Comparison of ENCODE assay signal across 7 cellular contexts in the genomic region with DNA sequence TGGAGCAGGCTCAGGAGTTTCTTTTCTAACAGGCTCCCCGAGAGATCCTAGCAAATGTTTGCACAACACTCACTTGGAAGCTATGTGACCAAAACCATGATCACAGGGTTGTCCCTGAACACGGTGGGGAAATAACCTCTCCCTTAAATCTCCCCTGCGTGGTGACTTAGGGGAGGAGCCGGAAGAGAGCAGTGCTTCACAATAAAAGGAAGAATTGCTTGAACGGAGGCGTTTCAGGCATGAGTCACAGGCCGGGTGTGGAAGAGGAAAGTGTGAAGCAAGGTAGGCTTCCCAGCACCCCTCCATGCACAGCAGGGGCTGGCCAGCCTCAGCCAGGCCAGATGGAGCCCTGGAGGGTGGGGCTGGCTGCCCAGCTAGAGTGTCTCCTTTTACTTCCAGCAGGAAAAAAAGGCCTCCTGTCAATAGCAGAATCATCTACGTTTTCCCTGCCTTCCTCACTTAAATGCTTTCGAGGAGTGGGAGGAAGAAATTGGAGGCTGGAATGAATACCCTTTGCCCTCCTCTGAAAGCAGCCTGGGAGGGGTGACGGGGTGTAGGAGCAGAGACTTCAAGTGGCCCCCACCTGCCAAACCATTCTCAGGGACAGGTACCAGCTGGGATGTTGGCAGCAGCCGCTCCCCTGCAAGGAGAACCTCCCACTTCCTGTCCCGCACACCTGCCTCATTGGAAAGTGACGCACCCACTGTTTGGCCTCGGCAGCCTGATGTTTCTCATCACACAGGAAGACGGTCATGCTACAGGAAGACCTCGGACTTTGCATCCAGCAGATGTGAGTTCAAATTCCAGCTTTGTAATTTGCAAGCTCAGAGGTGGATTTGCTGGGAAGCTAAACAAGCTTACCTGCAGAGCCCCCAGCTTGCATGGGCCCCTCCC. TPM values are rescaled to one million over a fixed set of nuclear protein-coding genes. Genes with fewer than 3 reads are reported as not detected.
A peak's percentile ranks its signal among the peaks of the same experiment; 100 is the strongest.
DNase-seq lines count a peak whose midpoint lies in the region; ATAC-seq and TF ChIP-seq lines count a peak whose summit lies in the region.

No MANE protein-coding gene starts in this region.

- peak; percentile 84 for ATAC-seq in GM18907 (IDR thresholded peaks at IDR 0.05; ENCODE audit: unreplicated experiment)
- ATAC-seq in HG03139 (IDR thresholded peaks at IDR 0.05; ENCODE audit: unreplicated experiment): peak; percentile 69

- no peaks in the 10 kb centered on the region for H3K9me3 ChIP-seq in mucosa of stomach (ENCODE audit: control insufficient read depth, low read length)

- H3K4me1 ChIP-seq in mucosa of stomach (ENCODE audit: control insufficient read depth, insufficient read depth, low read length): peaks cover 19% of the 10 kb centered on the region

- H3K36me3 ChIP-seq in mucosa of stomach (ENCODE audit: control insufficient read depth, insufficient read depth, low read length): no peaks in the 10 kb centered on the region

- H3K27me3 ChIP-seq in dorsolateral prefrontal cortex: no peaks in the 10 kb centered on the region
- no peaks in the 10 kb centered on the region for H3K27me3 ChIP-seq in mucosa of stomach (ENCODE audit: control insufficient read depth, insufficient read depth, low read length)

- peak overlapping the region in 24 of 59 donors; percentile 5 to 60 (median 41) for H3K27ac ChIP-seq in dorsolateral prefrontal cortex

- H3K4me3 ChIP-seq in dorsolateral prefrontal cortex (no peak overlapping the region), mucosa of stomach (ENCODE audit: low read length) (peak overlapping the region; percentile 22)

- peak overlapping the region; percentile 42 for H3K9ac ChIP-seq in mucosa of stomach (ENCODE audit: low read length)

- intact Hi-C loops in dorsolateral prefrontal cortex (cut with DNase I): no loop called here

- peak; percentile 77 for DNase-seq in NCI-H345 treated with DMSO at 0.1 percent for 48 hours (lab: John Stamatoyannopoulos, UW; ENCODE audit: unreplicated experiment)
- DNase-seq in activated CD4-positive, alpha-beta T cell treated with anti-CD3 and anti-CD28 coated beads, Interleukin-2, amount 50 U/mL, for 4 hours: peak; percentile 88
- DNase-seq in dorsolateral prefrontal cortex: peak in 7 of 10 donors; percentile 38 to 79 (median 56)
- peak; percentile 79 to 86 for DNase-seq in stimulated activated CD8-positive, alpha-beta memory T cell treated with anti-CD3 and anti-CD28 coated beads, Interleukin-7, amount 100 ng/mL, for 4 hours (ENCODE audit: low read depth in 2 of 2)

- no peak for TF ChIP-seq CTCF in dorsolateral prefrontal cortex (IDR thresholded peaks at IDR 0.05 in 54 of 56, conservative IDR thresholded peaks at IDR 0.05 in 2 of 56; ENCODE audit: low read depth in 1 of 56, partially characterized antibody in 56 of 56)

RNA-seq across cellular contexts. Expression of a gene that starts 30.1 kb away (rescaled TPM):
- 100 to 1,000 TPM; 150 to 242 (median 182) TPM for total RNA-seq in dorsolateral prefrontal cortex
